Comparison of ENCODE assay signal across 8 cellular contexts in genomic region chr7:45001138-45001694, GRCh38.
DNase-seq lines count a peak whose midpoint lies in the region; ATAC-seq and TF ChIP-seq lines count a peak whose summit lies in the region.

No MANE protein-coding gene starts in this region.

- H3K27me3 Mint-ChIP-seq in activated naive CD8-positive, alpha-beta T cell treated with anti-CD3 and anti-CD28 coated beads, Interleukin-2, amount 50 U/mL, for 24 hours = no peaks in the 10 kb centered on the region

- DNase-seq in NCI-H2081 (lab: John Stamatoyannopoulos, UW) (peak; percentile 47 to 70), NCI-H2081 treated with DMSO at 0.1 percent for 48 hours (lab: John Stamatoyannopoulos, UW) (no peak), RWPE1 (ENCODE audit: low spot score) (peak; percentile 51), kidney tubule cell (ENCODE audit: low spot score) (peak; percentile 79)
- peak; percentile 62 for DNase-seq in activated naive CD8-positive, alpha-beta T cell treated with anti-CD3 and anti-CD28 coated beads, Interleukin-2, amount 50 U/mL, for 24 hours
- peak; percentile 55 to 65 for DNase-seq in stimulated activated CD8-positive, alpha-beta memory T cell treated with anti-CD3 and anti-CD28 coated beads, Interleukin-7, amount 100 ng/mL, for 4 hours (ENCODE audit: low read depth in 2 of 2)

- H3K36me3 Mint-ChIP-seq in activated naive CD8-positive, alpha-beta T cell treated with anti-CD3 and anti-CD28 coated beads, Interleukin-2, amount 50 U/mL, for 24 hours (ENCODE audit: low read depth) = peaks cover 27% of the 10 kb centered on the region

- CTCF ChIA-PET in RWPE1 (lab: Yijun Ruan, JAX) = interaction anchor here (0.7 to 1.2 kb wide), 2 partner anchors 21 to 28 kb away, joined by 3 read pairs; no protein-coding TSS in a partner anchor

- H3K27ac Mint-ChIP-seq in activated naive CD8-positive, alpha-beta T cell treated with anti-CD3 and anti-CD28 coated beads, Interleukin-2, amount 50 U/mL, for 24 hours = peak overlapping the region; percentile 98

- no peaks in the 10 kb centered on the region for H3K9me3 Mint-ChIP-seq in activated naive CD8-positive, alpha-beta T cell treated with anti-CD3 and anti-CD28 coated beads, Interleukin-2, amount 50 U/mL, for 24 hours

- H3K27ac ChIP-seq in RWPE1 = peak overlapping the region; percentile 83

- H3K4me3 Mint-ChIP-seq in activated naive CD8-positive, alpha-beta T cell treated with anti-CD3 and anti-CD28 coated beads, Interleukin-2, amount 50 U/mL, for 24 hours = peak overlapping the region; percentile 92

- H3K4me1 Mint-ChIP-seq in activated naive CD8-positive, alpha-beta T cell treated with anti-CD3 and anti-CD28 coated beads, Interleukin-2, amount 50 U/mL, for 24 hours = peaks cover 59% of the 10 kb centered on the region

- ATAC-seq in HG02642 (IDR thresholded peaks at IDR 0.05; ENCODE audit: poor library complexity, unreplicated experiment) (peak; percentile 22), GM21526 (IDR thresholded peaks at IDR 0.05; ENCODE audit: low FRiP score, unreplicated experiment) (no peak)
- peak; percentile 59 for ATAC-seq in activated naive CD8-positive, alpha-beta T cell treated with anti-CD3 and anti-CD28 coated beads, Interleukin-2, amount 50 U/mL, for 24 hours

- POLR2A ChIA-PET in RWPE1 (lab: Yijun Ruan, JAX; ENCODE audit: low non-redundant PET) = interaction anchor here (0.6 to 1.3 kb wide), 2 partner anchors 82 to 111 kb away, joined by 3 read pairs; partner anchors contain the start of gene TBRG4

- TF ChIP-seq CTCF in RWPE1 (conservative IDR thresholded peaks at IDR 0.05; ENCODE audit: low read depth) = no peak
